In genomic region chr3:182741214-182741613, GRCh38 we compare ENCODE assay signal across 21 cellular contexts.
"Had no signal": no experiment of that assay in that cellular context is flagged by ENCODE, and none has a peak within 500 bp of the region (broad histone marks: within the 10 kb centered on the region; RNA-seq: fewer than 3 reads in every experiment).

No MANE protein-coding gene starts in this region.

- H3K27ac Mint-ChIP-seq: activated CD4-positive, alpha-beta memory T cell treated with anti-CD3 and anti-CD28 coated beads for 36 hours; activated naive CD8-positive, alpha-beta T cell treated with anti-CD3 and anti-CD28 coated beads for 36 hours; effector memory CD8-positive, alpha-beta T cell; memory B cell; naive B cell; T-helper 1 cell treated with Interleukin-12 subunit alpha and Interleukin-12 subunit beta and Interleukin-4 antibody, amounts not matched to agents 30 μg/mL and 1 μg/mL, for 36 hours had no signal

- H3K9me3 ChIP-seq: colonic mucosa, heart right ventricle had no signal

- H3K4me1 Mint-ChIP-seq: central memory CD8-positive, alpha-beta T cell; memory B cell; naive B cell; neural crest cell had no signal

- DNase-seq: activated CD4-positive, alpha-beta memory T cell treated with anti-CD3 and anti-CD28 coated beads for 36 hours; activated CD4-positive, alpha-beta T cell treated with anti-CD3 and anti-CD28 coated beads for 48 hours; activated naive CD4-positive, alpha-beta T cell treated with Interleukin-2 at 50 U/mL for 16 hours; activated naive CD8-positive, alpha-beta T cell treated with anti-CD3 and anti-CD28 coated beads for 36 hours; activated T-cell treated with anti-CD3 and anti-CD28 coated beads, Interleukin-2, amount 50 U/mL, for 48 hours; dorsolateral prefrontal cortex; effector memory CD8-positive, alpha-beta T cell; heart right ventricle; naive B cell; occipital lobe; posterior cingulate gyrus; stimulated activated CD4-positive, alpha-beta T cell treated with anti-CD3 and anti-CD28 coated beads, Interleukin-4, amount 100 ng/mL, for 24 hours; stimulated activated naive CD4-positive, alpha-beta T cell treated with Interleukin-2 at 50 U/mL for 16 hours; T1000 had no signal

- H3K4me3 ChIP-seq: colonic mucosa, dorsolateral prefrontal cortex, heart right ventricle had no signal

- H3K36me3 Mint-ChIP-seq: activated CD4-positive, alpha-beta memory T cell treated with anti-CD3 and anti-CD28 coated beads for 36 hours; memory B cell; naive B cell had no signal

- FAIRE-seq: astrocyte had no signal

- H3K27ac ChIP-seq: colonic mucosa, heart right ventricle had no signal

- H3K4me3 Mint-ChIP-seq: activated CD4-positive, alpha-beta memory T cell treated with anti-CD3 and anti-CD28 coated beads for 36 hours; activated naive CD8-positive, alpha-beta T cell treated with anti-CD3 and anti-CD28 coated beads for 36 hours; central memory CD8-positive, alpha-beta T cell; effector memory CD8-positive, alpha-beta T cell; memory B cell; naive B cell; neural crest cell; T-helper 1 cell treated with Interleukin-12 subunit alpha and Interleukin-12 subunit beta and Interleukin-4 antibody, amounts not matched to agents 30 μg/mL and 1 μg/mL, for 36 hours had no signal

- H3K36me3 ChIP-seq: colonic mucosa, heart right ventricle had no signal

- H3K9me3 Mint-ChIP-seq: activated CD4-positive, alpha-beta memory T cell treated with anti-CD3 and anti-CD28 coated beads for 36 hours; activated naive CD8-positive, alpha-beta T cell treated with anti-CD3 and anti-CD28 coated beads for 36 hours; central memory CD8-positive, alpha-beta T cell; effector memory CD8-positive, alpha-beta T cell; memory B cell; naive B cell; neural crest cell; T-helper 1 cell treated with Interleukin-12 subunit alpha and Interleukin-12 subunit beta and Interleukin-4 antibody, amounts not matched to agents 30 μg/mL and 1 μg/mL, for 36 hours had no signal

- ATAC-seq: effector memory CD8-positive, alpha-beta T cell; heart right ventricle; sciatic nerve had no signal

- H3K4me1 ChIP-seq: colonic mucosa, heart right ventricle had no signal

- H3K27me3 ChIP-seq: colonic mucosa, dorsolateral prefrontal cortex had no signal
